In the genomic region with DNA sequence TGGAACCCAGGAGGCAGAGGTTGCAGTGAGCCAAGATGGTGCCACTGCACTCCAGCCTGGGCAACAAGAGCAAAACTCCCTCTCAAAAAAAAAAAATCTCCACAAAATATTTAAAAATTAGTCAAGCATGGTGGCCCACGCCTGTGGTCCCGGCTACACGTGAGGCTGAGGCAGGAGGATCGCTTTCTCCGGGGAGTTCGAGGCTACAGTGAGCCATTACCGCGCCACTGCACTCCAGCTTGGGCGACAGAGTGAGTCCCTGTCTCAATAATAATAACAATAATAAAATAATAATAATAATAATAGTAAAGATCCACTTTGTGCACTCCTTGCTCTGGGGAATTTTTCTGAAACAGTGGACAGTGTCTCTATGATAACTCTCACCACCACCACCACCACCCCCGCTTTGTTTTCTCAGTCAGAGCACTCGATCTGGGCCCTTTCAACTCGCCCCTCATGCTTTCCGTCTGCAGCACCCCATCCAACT, we compare ENCODE assay signal across 1 cellular context.
TF ChIP-seq lines count a peak whose summit lies in the region.

No MANE protein-coding gene starts in this region.

TF ChIP-seq in IMR-90, 13 proteins besides CTCF, POLR2A, EP300 and RAD21:
- TF ChIP-seq RFX5 (IDR thresholded peaks at IDR 0.05; ENCODE audit: low read depth, low read length) (no peak), FOS (IDR thresholded peaks at IDR 0.05; ENCODE audit: low read depth, low read length) (no peak), NFE2L2 (IDR thresholded peaks at IDR 0.05; ENCODE audit: low read depth, low read length) (no peak)
TF ChIP-seq in IMR-90: peak in this region for 0.
